Comparison of ENCODE assay signal across 8 cellular contexts in the genomic region with DNA sequence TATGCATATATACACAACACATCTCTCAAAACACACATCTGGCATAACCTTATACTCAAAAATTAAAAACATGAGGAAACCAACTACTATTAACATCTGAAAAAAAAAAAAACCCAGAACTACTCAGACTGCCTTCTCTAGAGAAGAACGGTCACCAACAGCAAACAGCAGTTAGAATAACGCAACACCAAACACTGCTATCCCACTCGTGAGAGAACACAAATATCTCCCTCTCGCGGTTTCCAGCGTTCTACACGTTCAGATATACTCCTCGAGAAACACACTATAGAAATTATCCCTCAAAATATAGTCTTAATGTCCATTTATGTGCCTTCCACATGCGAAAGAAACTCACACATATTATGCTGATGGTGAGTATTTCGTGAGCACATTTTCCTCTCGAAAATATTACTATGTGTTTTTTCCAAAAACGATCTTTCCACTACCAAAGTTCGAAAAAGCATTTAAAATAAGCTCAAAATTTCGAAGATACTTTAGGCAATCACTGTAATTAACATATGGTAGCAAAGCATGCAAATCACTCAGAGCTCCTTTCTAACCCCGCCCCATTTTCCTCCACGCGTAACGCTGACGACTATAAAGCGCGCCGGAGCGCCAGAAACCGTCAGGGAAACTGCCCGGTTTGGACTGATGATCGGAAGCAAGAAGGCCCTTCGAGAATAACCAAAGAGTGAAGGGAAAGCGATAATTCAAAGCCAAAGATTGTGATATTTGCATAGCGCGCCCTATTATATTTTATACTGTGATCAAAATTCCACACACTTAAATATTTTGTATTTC.
DNase-seq lines count a peak whose midpoint lies in the region; ATAC-seq, FAIRE-seq and TF ChIP-seq lines count a peak whose summit lies in the region.

No MANE protein-coding gene starts in this region.

- H3K9me3 ChIP-seq in pancreas (no peaks in the 10 kb centered on the region), thyroid gland (no peaks in the 10 kb centered on the region)

- H3K4me3 ChIP-seq in pancreas = peak overlapping the region; percentile 5 to 35 (median 21)
- H3K4me3 ChIP-seq in thyroid gland (replicated peaks in 1 of 3) = peak overlapping the region in 1 of 3 donors; percentile 12

- peak overlapping the region; percentile 49 to 88 (median 82) for H3K27ac ChIP-seq in pancreas
- H3K27ac ChIP-seq in thyroid gland = peak overlapping the region; percentile 24 to 71 (median 47)

- DNase-seq in NCI-H1092 treated with DMSO at 0.1 percent for 48 hours (lab: John Stamatoyannopoulos, UW) (peak; percentile 95), SKM-1 treated with dmso at 0.1 percent for 144 hours (lab: John Stamatoyannopoulos, UW; ENCODE audit: unreplicated experiment) (peak; percentile 98), cardiac septum (ENCODE audit: low spot score) (peak; percentile 96), pancreas (peak; percentile 91 to 95 (median 93)), thyroid gland (peak; percentile 84 to 90)
- peak; percentile 95 for DNase-seq in activated naive CD8-positive, alpha-beta T cell treated with anti-CD3 and anti-CD28 coated beads, Interleukin-2, amount 50 U/mL, for 24 hours

- H3K27ac Mint-ChIP-seq in activated naive CD8-positive, alpha-beta T cell treated with anti-CD3 and anti-CD28 coated beads, Interleukin-2, amount 50 U/mL, for 24 hours = no peak overlapping the region

- FAIRE-seq in pancreas (lab: Jason Lieb, UNC) = peak; percentile 87

- 1% methylated on average over 30 of the region's 30 CpGs for WGBS in pancreas, 2 donors
- WGBS in thyroid gland, 2 donors = 4 to 5% methylated on average over 30 of the region's 30 CpGs

- TF ChIP-seq CTCF in pancreas (IDR thresholded peaks at IDR 0.05) (no peak), thyroid gland (IDR thresholded peaks at IDR 0.05) (peak in 1 of 6 experiments; percentile 34)

- ATAC-seq in HG02623 (IDR thresholded peaks at IDR 0.05; ENCODE audit: unreplicated experiment) (peak; percentile 72), pancreas (peak; percentile 96 to 98 (median 97))
- peak; percentile 97 for ATAC-seq in activated naive CD8-positive, alpha-beta T cell treated with anti-CD3 and anti-CD28 coated beads, Interleukin-2, amount 50 U/mL, for 24 hours

- H3K36me3 ChIP-seq in pancreas (no peaks in the 10 kb centered on the region), thyroid gland (no peaks in the 10 kb centered on the region)

- no peaks in the 10 kb centered on the region for H3K9me3 Mint-ChIP-seq in activated naive CD8-positive, alpha-beta T cell treated with anti-CD3 and anti-CD28 coated beads, Interleukin-2, amount 50 U/mL, for 24 hours

- TF ChIP-seq POLR2A in GM10847 (IDR thresholded peaks at IDR 0.05; ENCODE audit: extremely low read depth, insufficient read length) (peak; percentile 97), thyroid gland (IDR thresholded peaks at IDR 0.05) (peak in 1 of 2 donors; percentile 87)

- no peak overlapping the region for H3K4me3 Mint-ChIP-seq in activated naive CD8-positive, alpha-beta T cell treated with anti-CD3 and anti-CD28 coated beads, Interleukin-2, amount 50 U/mL, for 24 hours

- H3K4me1 Mint-ChIP-seq in activated naive CD8-positive, alpha-beta T cell treated with anti-CD3 and anti-CD28 coated beads, Interleukin-2, amount 50 U/mL, for 24 hours = no peaks in the 10 kb centered on the region

- intact Hi-C loops in cardiac septum (cut with DNase I) (loop anchor here (1.0 to 2.0 kb wide), 2 partner anchors 27 to 113 kb away; no protein-coding TSS in a partner anchor), pancreas (cut with DNase I) (no loop called here), thyroid gland (cut with DNase I) (loop anchor here (10.0 kb wide), 1 partner anchor 117 kb away; a partner anchor contains a TSS)

- H3K36me3 Mint-ChIP-seq in activated naive CD8-positive, alpha-beta T cell treated with anti-CD3 and anti-CD28 coated beads, Interleukin-2, amount 50 U/mL, for 24 hours (ENCODE audit: low read depth) = no peaks in the 10 kb centered on the region

- H3K4me1 ChIP-seq in pancreas (no peaks in the 10 kb centered on the region), thyroid gland (no peaks in the 10 kb centered on the region)

- no peaks in the 10 kb centered on the region for H3K27me3 Mint-ChIP-seq in activated naive CD8-positive, alpha-beta T cell treated with anti-CD3 and anti-CD28 coated beads, Interleukin-2, amount 50 U/mL, for 24 hours

- H3K27me3 ChIP-seq in pancreas (no peaks in the 10 kb centered on the region), thyroid gland (no peaks in the 10 kb centered on the region)

Comparison
In these comparisons a context has a peak if more than half of its experiments do, and no peak if none do; other contexts are left out.
1. intact Hi-C loops: an anchor here in cardiac septum (1.0 to 2.0 kb wide) and thyroid gland (10.0 kb wide); none called in pancreas.